In the genomic region with DNA sequence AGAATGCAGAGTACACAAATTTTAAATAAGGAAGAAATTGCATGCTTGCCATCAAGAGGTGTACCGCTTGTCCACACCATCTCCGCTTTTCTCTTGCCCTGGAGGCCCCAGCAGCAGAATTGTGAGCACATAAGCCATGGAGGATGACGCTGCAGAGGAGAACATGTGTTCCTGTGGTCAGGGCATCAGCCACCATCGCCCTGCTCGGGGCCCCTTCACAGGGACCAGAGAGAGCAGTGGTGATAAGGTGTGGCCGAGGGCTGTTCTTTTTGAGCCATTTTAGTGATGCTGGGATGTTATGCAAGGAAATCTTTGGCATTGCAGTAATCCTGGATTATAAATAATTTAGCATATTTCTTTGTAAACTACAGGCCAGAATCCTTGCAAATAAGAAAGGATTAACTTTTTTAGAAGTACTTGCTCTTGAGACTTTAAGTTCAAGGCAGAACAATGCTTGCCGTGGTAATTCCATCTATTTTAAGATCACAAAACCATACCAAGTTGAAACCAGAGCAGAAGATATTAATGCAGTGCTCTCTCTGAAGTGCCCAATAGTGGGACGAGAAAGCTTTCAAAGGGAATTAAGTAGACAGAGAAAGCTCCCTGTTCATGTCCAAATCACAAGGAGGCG, we compare ENCODE assay signal across 17 cellular contexts.
"Had no signal": no experiment of that assay in that cellular context is flagged by ENCODE, and none has a peak within 500 bp of the region (broad histone marks: within the 10 kb centered on the region; RNA-seq: fewer than 3 reads in every experiment).

No MANE protein-coding gene starts in this region.

- H3K4me1 Mint-ChIP-seq: naive thymus-derived CD8-positive, alpha-beta T cell had no signal

- ATAC-seq: esophagus mucosa; heart left ventricle; naive thymus-derived CD8-positive, alpha-beta T cell had no signal

- H3K9me3 ChIP-seq: right atrium auricular region, sigmoid colon, suprapubic skin, thyroid gland had no signal

- H3K4me1 ChIP-seq: right atrium auricular region, sigmoid colon, thyroid gland had no signal

- FAIRE-seq: endometrium, frontal cortex, islet of Langerhans, small intestine had no signal

- H3K4me3 Mint-ChIP-seq: naive thymus-derived CD8-positive, alpha-beta T cell; type B pancreatic cell had no signal

- DNase-seq: effector memory CD4-positive, alpha-beta T cell; heart left ventricle; hippocampal formation; mesendoderm; naive thymus-derived CD8-positive, alpha-beta T cell; sigmoid colon; small intestine; stimulated activated CD4-positive, alpha-beta T cell treated with anti-CD3 and anti-CD28 coated beads, Interleukin-12 subunit alpha, Interleukin-12 subunit beta, amount 100 ng/mL, for 4 hours; stimulated activated naive CD4-positive, alpha-beta T cell treated with Interleukin-2 at 50 U/mL for 16 hours; thyroid gland had no signal

- H3K27ac ChIP-seq: heart left ventricle, right atrium auricular region, sigmoid colon, suprapubic skin, thyroid gland had no signal

- H3K4me3 ChIP-seq: heart left ventricle, right atrium auricular region, sigmoid colon, suprapubic skin, thyroid gland had no signal

- H3K9me3 Mint-ChIP-seq: naive thymus-derived CD8-positive, alpha-beta T cell; type B pancreatic cell had no signal

- H3K36me3 Mint-ChIP-seq: naive thymus-derived CD8-positive, alpha-beta T cell; type B pancreatic cell had no signal

- H3K27ac Mint-ChIP-seq: naive thymus-derived CD8-positive, alpha-beta T cell; type B pancreatic cell had no signal

- H3K36me3 ChIP-seq: heart left ventricle, right atrium auricular region, sigmoid colon, suprapubic skin, thyroid gland had no signal

- H3K27me3 ChIP-seq: heart left ventricle, right atrium auricular region, sigmoid colon, suprapubic skin, thyroid gland had no signal
